1 cellular context compared by ENCODE assay signal in the genomic region with DNA sequence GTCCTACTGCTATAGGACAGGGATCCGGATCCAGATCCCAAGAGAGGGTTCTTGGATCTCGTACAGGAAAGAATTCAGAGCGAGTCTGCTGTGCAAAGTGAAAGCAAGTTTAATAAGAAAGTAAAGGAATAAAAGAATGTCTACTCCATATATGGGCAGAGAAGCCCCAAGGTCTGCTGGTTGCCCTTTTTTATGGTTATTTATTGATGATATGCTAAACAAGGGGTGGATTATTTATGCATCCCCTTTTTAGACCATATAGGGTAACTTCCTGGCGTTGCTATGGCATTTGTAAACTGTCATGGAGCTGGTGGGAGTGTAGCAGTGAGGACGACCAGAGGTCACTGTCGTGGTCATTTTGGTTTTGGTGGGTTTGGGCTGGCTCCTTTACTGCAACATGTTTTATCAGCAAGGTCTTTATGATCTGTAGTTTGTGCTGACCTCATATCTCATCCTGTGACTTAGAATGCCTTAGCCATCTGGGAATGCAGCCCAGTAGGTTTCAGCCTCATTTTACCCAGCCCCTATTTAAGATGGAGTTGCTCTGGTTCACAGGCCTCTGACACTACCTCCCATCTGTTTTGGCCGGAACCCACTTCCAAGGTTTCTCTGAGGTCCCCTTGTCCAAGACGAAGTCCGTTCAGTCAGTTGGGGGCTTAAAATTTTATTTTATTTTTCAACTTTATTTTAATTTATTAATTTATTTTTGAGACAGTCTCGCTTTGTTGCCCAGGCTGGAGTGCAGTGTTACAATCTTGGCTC.
TF ChIP-seq lines count a peak whose summit lies in the region.
"Not testable (repeated sequence)": the region's sequence is repeated elsewhere in the genome, so short reads cannot be mapped to it uniquely, and the experiment has no call there.

No MANE protein-coding gene starts in this region.

TF ChIP-seq in K562, 482 proteins besides CTCF, POLR2A, EP300 and RAD21 (continued from another document and continues in another):
- not testable (repeated sequence) for TF ChIP-seq ZNF740, CEBPG (CRISPR knock-in tag; IDR thresholded peaks at IDR 0.05)
- TF ChIP-seq ZNF740 (tag; IDR thresholded peaks at IDR 0.05) (peak in 1 of 2 experiments; percentile 97; a peak in 2 of 4 replicates), ZNF354B (CRISPR knock-in tag; IDR thresholded peaks at IDR 0.05) (peak; percentile 81), HDAC8 (tag; IDR thresholded peaks at IDR 0.05) (peak; percentile 96), ZNF212 (CRISPR knock-in tag; IDR thresholded peaks at IDR 0.05) (peak; percentile 78; the same call in 1 of the 2 replicates), PKNOX1 (IDR thresholded peaks at IDR 0.05) (peak; percentile 14; the same call in 1 of the 2 replicates), NFE2 (IDR thresholded peaks at IDR 0.05; ENCODE audit: low read depth) (0 out of 2 replicates have a peak, but pooled peaks have one; percentile 31), OTX1 (CRISPR knock-in tag; IDR thresholded peaks at IDR 0.05) (peak; percentile 93), DPF2 (IDR thresholded peaks at IDR 0.05) (0 out of 2 replicates have a peak, but pooled peaks have one; percentile 26), STAT5B (CRISPR knock-in tag; IDR thresholded peaks at IDR 0.05) (peak; percentile 87), SNAPC5 (CRISPR knock-in tag; IDR thresholded peaks at IDR 0.05) (peak; percentile 74), ZBTB12 (CRISPR knock-in tag; IDR thresholded peaks at IDR 0.05) (peak; percentile 80), ETV1 (tag; conservative IDR thresholded peaks at IDR 0.05; ENCODE audit: low read depth) (peak; percentile 79), ETS2 (tag; IDR thresholded peaks at IDR 0.05; ENCODE audit: borderline replicate concordance, poor library complexity, severe bottlenecking) (peak; percentile 89), ZNF76 (CRISPR knock-in tag; IDR thresholded peaks at IDR 0.05; ENCODE audit: borderline replicate concordance) (peak; percentile 97), ZNF324 (CRISPR knock-in tag; IDR thresholded peaks at IDR 0.05) (peak; percentile 52; the same call in 1 of the 2 replicates), ZNF165 (CRISPR knock-in tag; IDR thresholded peaks at IDR 0.05; ENCODE audit: borderline replicate concordance) (peak; percentile 92), ZNF445 (CRISPR knock-in tag; IDR thresholded peaks at IDR 0.05; ENCODE audit: low read depth) (peak; percentile 94), ZKSCAN8 (CRISPR knock-in tag; IDR thresholded peaks at IDR 0.05) (peak; percentile 90), ZFP1 (CRISPR knock-in tag; IDR thresholded peaks at IDR 0.05) (peak; percentile 80), ZBTB1 (CRISPR knock-in tag; IDR thresholded peaks at IDR 0.05; ENCODE audit: borderline replicate concordance, low read depth) (peak; percentile 97), DEAF1 (CRISPR knock-in tag; IDR thresholded peaks at IDR 0.05) (peak; percentile 58), CEBPG (tag; conservative IDR thresholded peaks at IDR 0.05 in 1 of 2, IDR thresholded peaks at IDR 0.05 in 1 of 2) (0 out of 4 replicates have a peak, but pooled peaks of 1 of the 2 experiments have one; percentile 32), ZNF444 (CRISPR knock-in tag; IDR thresholded peaks at IDR 0.05) (peak; percentile 84), ZNF589 (CRISPR knock-in tag; IDR thresholded peaks at IDR 0.05; ENCODE audit: low read depth) (peak; percentile 99), ZNF175 (CRISPR knock-in tag; IDR thresholded peaks at IDR 0.05; ENCODE audit: low read depth) (peak; percentile 99), HEY1 (CRISPR knock-in tag; IDR thresholded peaks at IDR 0.05; ENCODE audit: borderline replicate concordance) (peak; percentile 88), ZNF134 (CRISPR knock-in tag; conservative IDR thresholded peaks at IDR 0.05) (peak; percentile 87), ZNF583 (CRISPR knock-in tag; IDR thresholded peaks at IDR 0.05) (peak; percentile 98), ZNF174 (CRISPR knock-in tag; IDR thresholded peaks at IDR 0.05) (peak; percentile 84; the same call in 1 of the 2 replicates), PTTG1 (tag; IDR thresholded peaks at IDR 0.05; ENCODE audit: low read depth) (peak; percentile 94), SLC30A9 (CRISPR knock-in tag; IDR thresholded peaks at IDR 0.05) (peak; percentile 73; the same call in 1 of the 2 replicates), RREB1 (CRISPR knock-in tag; IDR thresholded peaks at IDR 0.05) (peak; percentile 87; the same call in 1 of the 2 replicates), ZNF707 (CRISPR knock-in tag; conservative IDR thresholded peaks at IDR 0.05) (peak; percentile 84), SMAD3 (CRISPR knock-in tag; conservative IDR thresholded peaks at IDR 0.05) (peak; percentile 98), HBP1 (CRISPR knock-in tag; IDR thresholded peaks at IDR 0.05) (peak; percentile 92)
- TF ChIP-seq, protein P1, sequence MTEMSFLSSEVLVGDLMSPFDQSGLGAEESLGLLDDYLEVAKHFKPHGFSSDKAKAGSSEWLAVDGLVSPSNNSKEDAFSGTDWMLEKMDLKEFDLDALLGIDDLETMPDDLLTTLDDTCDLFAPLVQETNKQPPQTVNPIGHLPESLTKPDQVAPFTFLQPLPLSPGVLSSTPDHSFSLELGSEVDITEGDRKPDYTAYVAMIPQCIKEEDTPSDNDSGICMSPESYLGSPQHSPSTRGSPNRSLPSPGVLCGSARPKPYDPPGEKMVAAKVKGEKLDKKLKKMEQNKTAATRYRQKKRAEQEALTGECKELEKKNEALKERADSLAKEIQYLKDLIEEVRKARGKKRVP (CRISPR knock-in tag; IDR thresholded peaks at IDR 0.05) = peak; percentile 83
- TF ChIP-seq, protein P2, sequence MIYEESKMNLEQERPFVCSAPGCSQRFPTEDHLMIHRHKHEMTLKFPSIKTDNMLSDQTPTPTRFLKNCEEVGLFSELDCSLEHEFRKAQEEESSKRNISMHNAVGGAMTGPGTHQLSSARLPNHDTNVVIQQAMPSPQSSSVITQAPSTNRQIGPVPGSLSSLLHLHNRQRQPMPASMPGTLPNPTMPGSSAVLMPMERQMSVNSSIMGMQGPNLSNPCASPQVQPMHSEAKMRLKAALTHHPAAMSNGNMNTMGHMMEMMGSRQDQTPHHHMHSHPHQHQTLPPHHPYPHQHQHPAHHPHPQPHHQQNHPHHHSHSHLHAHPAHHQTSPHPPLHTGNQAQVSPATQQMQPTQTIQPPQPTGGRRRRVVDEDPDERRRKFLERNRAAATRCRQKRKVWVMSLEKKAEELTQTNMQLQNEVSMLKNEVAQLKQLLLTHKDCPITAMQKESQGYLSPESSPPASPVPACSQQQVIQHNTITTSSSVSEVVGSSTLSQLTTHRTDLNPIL (CRISPR knock-in tag; IDR thresholded peaks at IDR 0.05) = peak; percentile 77; the same call in 1 of the 2 replicates
- TF ChIP-seq, protein P3, sequence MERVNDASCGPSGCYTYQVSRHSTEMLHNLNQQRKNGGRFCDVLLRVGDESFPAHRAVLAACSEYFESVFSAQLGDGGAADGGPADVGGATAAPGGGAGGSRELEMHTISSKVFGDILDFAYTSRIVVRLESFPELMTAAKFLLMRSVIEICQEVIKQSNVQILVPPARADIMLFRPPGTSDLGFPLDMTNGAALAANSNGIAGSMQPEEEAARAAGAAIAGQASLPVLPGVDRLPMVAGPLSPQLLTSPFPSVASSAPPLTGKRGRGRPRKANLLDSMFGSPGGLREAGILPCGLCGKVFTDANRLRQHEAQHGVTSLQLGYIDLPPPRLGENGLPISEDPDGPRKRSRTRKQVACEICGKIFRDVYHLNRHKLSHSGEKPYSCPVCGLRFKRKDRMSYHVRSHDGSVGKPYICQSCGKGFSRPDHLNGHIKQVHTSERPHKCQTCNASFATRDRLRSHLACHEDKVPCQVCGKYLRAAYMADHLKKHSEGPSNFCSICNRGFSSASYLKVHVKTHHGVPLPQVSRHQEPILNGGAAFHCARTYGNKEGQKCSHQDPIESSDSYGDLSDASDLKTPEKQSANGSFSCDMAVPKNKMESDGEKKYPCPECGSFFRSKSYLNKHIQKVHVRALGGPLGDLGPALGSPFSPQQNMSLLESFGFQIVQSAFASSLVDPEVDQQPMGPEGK (CRISPR knock-in tag; IDR thresholded peaks at IDR 0.05; ENCODE audit: borderline replicate concordance) = peak; percentile 71; the same call in 1 of the 2 replicates
